In genomic region chr7:74475987-74476350, GRCh38 we compare ENCODE assay signal across 1 cellular context.
TF ChIP-seq lines count a peak whose summit lies in the region.

No MANE protein-coding gene starts in this region.

TF ChIP-seq in IMR-90, 13 proteins besides CTCF, POLR2A, EP300 and RAD21:
- TF ChIP-seq ELK1 (IDR thresholded peaks at IDR 0.05; ENCODE audit: borderline replicate concordance, low read depth, low read length) = no peak
- TF ChIP-seq MAFK (IDR thresholded peaks at IDR 0.05; ENCODE audit: low read depth, low read length) = no peak
- TF ChIP-seq MXI1 (IDR thresholded peaks at IDR 0.05; ENCODE audit: borderline replicate concordance, low read depth, low read length) = no peak
- TF ChIP-seq BHLHE40 (IDR thresholded peaks at IDR 0.05; ENCODE audit: low read depth, low read length) = no peak
- no peak for TF ChIP-seq SMC3 (IDR thresholded peaks at IDR 0.05; ENCODE audit: low read depth, low read length)
- TF ChIP-seq USF2 (IDR thresholded peaks at IDR 0.05; ENCODE audit: low read depth, low read length) = no peak
